In genomic region chr9:125540497-125540896, GRCh38 we compare ENCODE assay signal across 23 cellular contexts.
DNase-seq lines count a peak whose midpoint lies in the region; ATAC-seq and TF ChIP-seq lines count a peak whose summit lies in the region.
"Had no signal": no experiment of that assay in that cellular context is flagged by ENCODE, and none has a peak within 500 bp of the region (broad histone marks: within the 10 kb centered on the region; RNA-seq: fewer than 3 reads in every experiment).

No MANE protein-coding gene starts in this region.

- no peak for TF ChIP-seq CTCF in HCT116 (IDR thresholded peaks at IDR 0.05 in 2 of 3, conservative IDR thresholded peaks at IDR 0.05 in 1 of 3; ENCODE audit: borderline replicate concordance in 1 of 3, insufficient read depth in 1 of 3, low read depth in 2 of 3, low read length in 2 of 3)
- no peak for TF ChIP-seq CTCF in kidney epithelial cell (IDR thresholded peaks at IDR 0.05; ENCODE audit: insufficient read depth, low read length, poor library complexity, severe bottlenecking)
- TF ChIP-seq CTCF in dorsolateral prefrontal cortex (IDR thresholded peaks at IDR 0.05 in 54 of 56, conservative IDR thresholded peaks at IDR 0.05 in 2 of 56; ENCODE audit: low read depth in 1 of 56, partially characterized antibody in 56 of 56) = no peak

- H3K9ac ChIP-seq in HCT116 (ENCODE audit: low read length) = no peak overlapping the region

- no peak for TF ChIP-seq POLR2A in HCT116 (IDR thresholded peaks at IDR 0.05; ENCODE audit: borderline replicate concordance, extremely low read depth, insufficient read depth, insufficient read length)

- H3K4me2 ChIP-seq in HCT116 (ENCODE audit: low read length) = no peak overlapping the region

- CTCF ChIA-PET in HCT116 (lab: Charles Lee) (interaction anchor here (0.9 kb wide), 1 partner anchor 18 kb away, joined by 3 read pairs; no protein-coding TSS in a partner anchor), HEK293T (lab: Yijun Ruan, JAX) (no interaction called here)

- ATAC-seq in HCT116 (no peak), SK-N-SH treated with all-trans-retinoic acid at 6 μM for 48 hours (no peak)
- ATAC-seq: CD8-positive, alpha-beta T cell; left colon; mucosa of descending colon had no signal

- H3K4me3 ChIP-seq in HCT116 (replicated peaks in 1 of 2; ENCODE audit: low read depth in 1 of 2, low read length in 2 of 2) (no peak overlapping the region), kidney epithelial cell (ENCODE audit: low read depth, low read length) (no peak overlapping the region), dorsolateral prefrontal cortex (no peak overlapping the region)
- H3K4me3 ChIP-seq: mucosa of descending colon, right atrium auricular region, transverse colon had no signal

- DNase-seq in A172 (ENCODE audit: low spot score) (peak; percentile 33), HCT116 (ENCODE audit: low read depth, low spot score) (no peak), kidney epithelial cell (ENCODE audit: low read depth) (peak; percentile 58), HEK293T (ENCODE audit: extremely low spot score) (no peak), AG20443 (ENCODE audit: low spot score) (no peak), dorsolateral prefrontal cortex (no peak)
- no peak for DNase-seq in stimulated activated CD4-positive, alpha-beta T cell treated with anti-CD3 and anti-CD28 coated beads, Interleukin-2, amount 100 ng/mL, for 24 hours
- DNase-seq: activated CD4-positive, CD25-positive, alpha-beta regulatory T cell; activated CD8-positive, alpha-beta memory T cell treated with anti-CD3 and anti-CD28 coated beads for 24 hours; CD8-positive, alpha-beta T cell; DND-41; foreskin fibroblast; KBM-7; left colon; mucosa of descending colon; NCI-H1930; NCI-H524 treated with DMSO at 0.1 percent for 48 hours; nucleus accumbens; stimulated activated naive CD4-positive, alpha-beta T cell treated with Interleukin-2 at 50 U/mL for 16 hours; transverse colon had no signal

- no TSS peak for BruUV-seq in HCT116 (replicated peaks; lab: Mats Ljungman, UMichigan)

- no peaks in the 10 kb centered on the region for H3K9me2 ChIP-seq in HCT116 (ENCODE audit: insufficient read depth)

- POLR2A ChIA-PET in HCT116 (lab: Charles Lee) (no interaction called here), HEK293T (lab: Yijun Ruan, JAX) (interaction anchor here (1.4 kb wide), 1 partner anchor 167 kb away, joined by 4 read pairs; the partner anchor contains the start of gene MAPKAP1)

- intact Hi-C loops in HCT116 (cut with micrococcal nuclease) (no loop called here), dorsolateral prefrontal cortex (cut with DNase I) (no loop called here)

- H3K36me3 ChIP-seq in HCT116 (ENCODE audit: control insufficient read depth in 1 of 2, insufficient read depth in 2 of 2, low read length in 2 of 2) (no peaks in the 10 kb centered on the region), kidney epithelial cell (ENCODE audit: control insufficient read depth, insufficient read depth, low read length) (no peaks in the 10 kb centered on the region)
- H3K36me3 ChIP-seq: right atrium auricular region, transverse colon had no signal

- TF ChIP-seq RAD21 in HCT116 (IDR thresholded peaks at IDR 0.05; ENCODE audit: low read depth) = no peak

- H3K79me2 ChIP-seq in HCT116 (ENCODE audit: insufficient read depth, low read length) = no peaks in the 10 kb centered on the region

- peaks cover 32 to 43% of the 10 kb centered on the region in 2 experiments for H3K4me1 ChIP-seq in HCT116 (ENCODE audit: control insufficient read depth in 1 of 2, insufficient read depth in 2 of 2, low read length in 2 of 2)

- no peaks in the 10 kb centered on the region for H3K9me3 ChIP-seq in HCT116 (ENCODE audit: control insufficient read depth in 1 of 2, insufficient read depth in 1 of 2, low read depth in 1 of 2, low read length in 2 of 2)
- H3K9me3 ChIP-seq: mucosa of descending colon, right atrium auricular region, transverse colon had no signal

- H3K27ac ChIP-seq in HCT116 (ENCODE audit: low read depth, low read length) (no peak overlapping the region), dorsolateral prefrontal cortex (no peak overlapping the region)
- H3K27ac ChIP-seq: HL-60, right atrium auricular region, transverse colon had no signal

- H2AFZ ChIP-seq in HCT116 (ENCODE audit: low read depth, low read length, poor library complexity, severe bottlenecking) = no peak overlapping the region

- H3K27me3 ChIP-seq in HCT116 (ENCODE audit: insufficient read depth, low read length) (no peaks in the 10 kb centered on the region), kidney epithelial cell (ENCODE audit: control insufficient read depth, insufficient read depth, low read length) (no peaks in the 10 kb centered on the region), dorsolateral prefrontal cortex (no peaks in the 10 kb centered on the region)
- H3K27me3 ChIP-seq: right atrium auricular region, transverse colon had no signal

- H4K20me1 ChIP-seq in HCT116 (ENCODE audit: insufficient read depth) = no peaks in the 10 kb centered on the region

- RAD21 ChIA-PET in HCT116 (lab: Charles Lee; ENCODE audit: low non-redundant PET in 1 of 2, low total read pairs in 2 of 2, uncharacterized antibody in 2 of 2, unreplicated experiment in 2 of 2) = no interaction called here

TF ChIP-seq in HCT116, 20 proteins besides CTCF, POLR2A, EP300 and RAD21:
- TF ChIP-seq YY1 (IDR thresholded peaks at IDR 0.05; ENCODE audit: extremely low read depth, insufficient replicate concordance, low read depth, low read length) (no peak), FOSL1 (IDR thresholded peaks at IDR 0.05; ENCODE audit: low read depth) (peak; percentile 26; the same call in 1 of the 2 replicates)

TF ChIP-seq in SK-N-SH treated with all-trans-retinoic acid at 6 μM for 48 hours, 23 proteins besides CTCF, POLR2A, EP300 and RAD21:
- peak; percentile 32; the same call in 1 of the 2 replicates for TF ChIP-seq ZC3H10 (CRISPR knock-in tag; IDR thresholded peaks at IDR 0.05)
- no peak for TF ChIP-seq CSRNP3 (CRISPR knock-in tag; IDR thresholded peaks at IDR 0.05)
- peak; percentile 68; the same call in 1 of the 2 replicates for TF ChIP-seq TOX (CRISPR knock-in tag; IDR thresholded peaks at IDR 0.05; ENCODE audit: borderline replicate concordance)
- TF ChIP-seq ZFP30 (CRISPR knock-in tag; IDR thresholded peaks at IDR 0.05) = no peak

TF ChIP-seq in HEK293T, 16 proteins besides CTCF, POLR2A, EP300 and RAD21:
- TF ChIP-seq L3MBTL2 (conservative IDR thresholded peaks at IDR 0.05) = no peak
- TF ChIP-seq FOXM1 (IDR thresholded peaks at IDR 0.05; ENCODE audit: borderline replicate concordance) = no peak
- no peak for TF ChIP-seq NFRKB (IDR thresholded peaks at IDR 0.05)
- TF ChIP-seq LEF1 (IDR thresholded peaks at IDR 0.05; ENCODE audit: borderline replicate concordance) = no peak

Comparison
In these comparisons a context has a peak if more than half of its experiments do, and no peak if none do; other contexts are left out.
1. DNase-seq: peak in A172 (single experiment) and kidney epithelial cell (single experiment); none in HCT116 (single experiment), HEK293T (single experiment), AG20443 (single experiment), stimulated activated CD4-positive, alpha-beta T cell treated with anti-CD3 and anti-CD28 coated beads, Interleukin-2, amount 100 ng/mL, for 24 hours (0 of 2) and dorsolateral prefrontal cortex (0 of 10).